ENCODE assay signal across 1 cellular context in the genomic region with DNA sequence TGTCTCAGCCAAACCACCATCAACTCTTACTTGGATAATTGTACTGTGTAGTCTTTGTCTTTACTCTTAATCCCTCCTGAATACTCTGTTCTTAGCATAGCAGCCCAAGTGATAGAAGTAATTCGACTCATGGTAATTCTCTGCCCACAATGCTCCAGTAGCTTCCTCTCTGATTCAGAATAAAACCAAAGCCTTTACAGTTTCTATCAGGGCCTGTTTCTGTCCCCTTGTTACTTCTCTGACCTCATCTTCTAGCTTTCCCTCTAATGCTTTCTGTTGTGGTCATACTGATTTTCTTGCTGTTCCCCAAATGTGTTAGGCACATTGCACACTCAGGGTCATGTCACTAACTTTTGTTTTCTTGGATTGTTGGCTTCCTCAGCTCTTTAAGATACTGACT.
A peak's percentile ranks its signal among the peaks of the same experiment; 100 is the strongest.
TF ChIP-seq lines count a peak whose summit lies in the region.

No MANE protein-coding gene starts in this region.

TF ChIP-seq in GM12878, 131 proteins besides CTCF, POLR2A, EP300 and RAD21 (continued from another document and continues in another):
- TF ChIP-seq SKIL (IDR thresholded peaks at IDR 0.05; ENCODE audit: low read depth, poor library complexity, severe bottlenecking) (no peak), POU2F2 (IDR thresholded peaks at IDR 0.05; ENCODE audit: borderline replicate concordance, low read depth, low read length) (no peak), ZBTB11 (CRISPR knock-in tag; IDR thresholded peaks at IDR 0.05) (no peak), KLF5 (IDR thresholded peaks at IDR 0.05; ENCODE audit: partially characterized antibody) (no peak), RELA (IDR thresholded peaks at IDR 0.05; ENCODE audit: borderline replicate concordance, partially characterized antibody) (no peak), ZBED1 (IDR thresholded peaks at IDR 0.05; ENCODE audit: borderline replicate concordance) (no peak), RCOR1 (conservative IDR thresholded peaks at IDR 0.05; ENCODE audit: low read depth, low read length) (no peak), NR2C1 (IDR thresholded peaks at IDR 0.05) (no peak), BHLHE40 (IDR thresholded peaks at IDR 0.05; ENCODE audit: borderline replicate concordance in 1 of 2, low read depth in 2 of 2, low read length in 1 of 2) (no peak), MTA2 (IDR thresholded peaks at IDR 0.05; ENCODE audit: low read depth) (peak; percentile 41; the same call in 1 of the 2 replicates), E2F8 (IDR thresholded peaks at IDR 0.05; ENCODE audit: low read depth, partially characterized antibody) (no peak), CHD4 (IDR thresholded peaks at IDR 0.05) (no peak), PAX8 (IDR thresholded peaks at IDR 0.05) (no peak), KDM1A (IDR thresholded peaks at IDR 0.05; ENCODE audit: borderline replicate concordance) (no peak), WRNIP1 (IDR thresholded peaks at IDR 0.05; ENCODE audit: borderline replicate concordance, low read depth, low read length) (no peak), FOXM1 (IDR thresholded peaks at IDR 0.05; ENCODE audit: low read depth, low read length) (0 out of 2 replicates have a peak, but pooled peaks have one; percentile 15), SMARCA5 (IDR thresholded peaks at IDR 0.05) (no peak), PAX5 (IDR thresholded peaks at IDR 0.05; ENCODE audit: borderline replicate concordance, low read depth, low read length) (no peak), SIX5 (IDR thresholded peaks at IDR 0.05; ENCODE audit: low read depth, low read length, severe bottlenecking) (no peak), NFYA (IDR thresholded peaks at IDR 0.05; ENCODE audit: borderline replicate concordance, low read depth, low read length) (no peak), CBX5 (IDR thresholded peaks at IDR 0.05; ENCODE audit: low read depth) (peak; percentile 39; the same call in 1 of the 2 replicates), SUPT20H (IDR thresholded peaks at IDR 0.05; ENCODE audit: borderline replicate concordance, control insufficient read depth, low read depth, low read length) (no peak), NBN (IDR thresholded peaks at IDR 0.05) (no peak), RFX5 (IDR thresholded peaks at IDR 0.05; ENCODE audit: low read depth, low read length) (no peak)
- TF ChIP-seq, protein P1, sequence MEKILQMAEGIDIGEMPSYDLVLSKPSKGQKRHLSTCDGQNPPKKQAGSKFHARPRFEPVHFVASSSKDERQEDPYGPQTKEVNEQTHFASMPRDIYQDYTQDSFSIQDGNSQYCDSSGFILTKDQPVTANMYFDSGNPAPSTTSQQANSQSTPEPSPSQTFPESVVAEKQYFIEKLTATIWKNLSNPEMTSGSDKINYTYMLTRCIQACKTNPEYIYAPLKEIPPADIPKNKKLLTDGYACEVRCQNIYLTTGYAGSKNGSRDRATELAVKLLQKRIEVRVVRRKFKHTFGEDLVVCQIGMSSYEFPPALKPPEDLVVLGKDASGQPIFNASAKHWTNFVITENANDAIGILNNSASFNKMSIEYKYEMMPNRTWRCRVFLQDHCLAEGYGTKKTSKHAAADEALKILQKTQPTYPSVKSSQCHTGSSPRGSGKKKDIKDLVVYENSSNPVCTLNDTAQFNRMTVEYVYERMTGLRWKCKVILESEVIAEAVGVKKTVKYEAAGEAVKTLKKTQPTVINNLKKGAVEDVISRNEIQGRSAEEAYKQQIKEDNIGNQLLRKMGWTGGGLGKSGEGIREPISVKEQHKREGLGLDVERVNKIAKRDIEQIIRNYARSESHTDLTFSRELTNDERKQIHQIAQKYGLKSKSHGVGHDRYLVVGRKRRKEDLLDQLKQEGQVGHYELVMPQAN (conservative IDR thresholded peaks at IDR 0.05) = no peak
- TF ChIP-seq, protein P2, sequence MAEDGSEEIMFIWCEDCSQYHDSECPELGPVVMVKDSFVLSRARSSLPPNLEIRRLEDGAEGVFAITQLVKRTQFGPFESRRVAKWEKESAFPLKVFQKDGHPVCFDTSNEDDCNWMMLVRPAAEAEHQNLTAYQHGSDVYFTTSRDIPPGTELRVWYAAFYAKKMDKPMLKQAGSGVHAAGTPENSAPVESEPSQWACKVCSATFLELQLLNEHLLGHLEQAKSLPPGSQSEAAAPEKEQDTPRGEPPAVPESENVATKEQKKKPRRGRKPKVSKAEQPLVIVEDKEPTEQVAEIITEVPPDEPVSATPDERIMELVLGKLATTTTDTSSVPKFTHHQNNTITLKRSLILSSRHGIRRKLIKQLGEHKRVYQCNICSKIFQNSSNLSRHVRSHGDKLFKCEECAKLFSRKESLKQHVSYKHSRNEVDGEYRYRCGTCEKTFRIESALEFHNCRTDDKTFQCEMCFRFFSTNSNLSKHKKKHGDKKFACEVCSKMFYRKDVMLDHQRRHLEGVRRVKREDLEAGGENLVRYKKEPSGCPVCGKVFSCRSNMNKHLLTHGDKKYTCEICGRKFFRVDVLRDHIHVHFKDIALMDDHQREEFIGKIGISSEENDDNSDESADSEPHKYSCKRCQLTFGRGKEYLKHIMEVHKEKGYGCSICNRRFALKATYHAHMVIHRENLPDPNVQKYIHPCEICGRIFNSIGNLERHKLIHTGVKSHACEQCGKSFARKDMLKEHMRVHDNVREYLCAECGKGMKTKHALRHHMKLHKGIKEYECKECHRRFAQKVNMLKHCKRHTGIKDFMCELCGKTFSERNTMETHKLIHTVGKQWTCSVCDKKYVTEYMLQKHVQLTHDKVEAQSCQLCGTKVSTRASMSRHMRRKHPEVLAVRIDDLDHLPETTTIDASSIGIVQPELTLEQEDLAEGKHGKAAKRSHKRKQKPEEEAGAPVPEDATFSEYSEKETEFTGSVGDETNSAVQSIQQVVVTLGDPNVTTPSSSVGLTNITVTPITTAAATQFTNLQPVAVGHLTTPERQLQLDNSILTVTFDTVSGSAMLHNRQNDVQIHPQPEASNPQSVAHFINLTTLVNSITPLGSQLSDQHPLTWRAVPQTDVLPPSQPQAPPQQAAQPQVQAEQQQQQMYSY (CRISPR knock-in tag; IDR thresholded peaks at IDR 0.05) = no peak
- TF ChIP-seq, protein P3, sequence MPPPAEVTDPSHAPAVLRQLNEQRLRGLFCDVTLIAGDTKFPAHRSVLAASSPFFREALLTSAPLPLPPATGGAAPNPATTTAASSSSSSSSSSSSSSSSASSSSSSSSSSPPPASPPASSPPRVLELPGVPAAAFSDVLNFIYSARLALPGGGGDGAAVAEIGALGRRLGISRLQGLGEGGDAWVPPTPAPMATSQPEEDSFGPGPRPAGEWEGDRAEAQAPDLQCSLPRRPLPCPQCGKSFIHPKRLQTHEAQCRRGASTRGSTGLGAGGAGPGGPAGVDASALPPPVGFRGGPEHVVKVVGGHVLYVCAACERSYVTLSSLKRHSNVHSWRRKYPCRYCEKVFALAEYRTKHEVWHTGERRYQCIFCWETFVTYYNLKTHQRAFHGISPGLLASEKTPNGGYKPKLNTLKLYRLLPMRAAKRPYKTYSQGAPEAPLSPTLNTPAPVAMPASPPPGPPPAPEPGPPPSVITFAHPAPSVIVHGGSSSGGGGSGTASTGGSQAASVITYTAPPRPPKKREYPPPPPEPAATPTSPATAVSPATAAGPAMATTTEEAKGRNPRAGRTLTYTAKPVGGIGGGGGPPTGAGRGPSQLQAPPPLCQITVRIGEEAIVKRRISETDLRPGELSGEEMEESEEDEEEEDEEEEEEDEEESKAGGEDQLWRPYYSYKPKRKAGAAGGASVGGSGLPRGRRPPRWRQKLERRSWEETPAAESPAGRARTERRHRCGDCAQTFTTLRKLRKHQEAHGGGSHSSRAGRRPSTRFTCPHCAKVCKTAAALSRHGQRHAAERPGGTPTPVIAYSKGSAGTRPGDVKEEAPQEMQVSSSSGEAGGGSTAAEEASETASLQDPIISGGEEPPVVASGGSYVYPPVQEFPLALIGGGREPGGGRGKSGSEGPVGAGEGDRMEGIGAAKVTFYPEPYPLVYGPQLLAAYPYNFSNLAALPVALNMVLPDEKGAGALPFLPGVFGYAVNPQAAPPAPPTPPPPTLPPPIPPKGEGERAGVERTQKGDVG (CRISPR knock-in tag; IDR thresholded peaks at IDR 0.05) = no peak
- TF ChIP-seq, protein P4, sequence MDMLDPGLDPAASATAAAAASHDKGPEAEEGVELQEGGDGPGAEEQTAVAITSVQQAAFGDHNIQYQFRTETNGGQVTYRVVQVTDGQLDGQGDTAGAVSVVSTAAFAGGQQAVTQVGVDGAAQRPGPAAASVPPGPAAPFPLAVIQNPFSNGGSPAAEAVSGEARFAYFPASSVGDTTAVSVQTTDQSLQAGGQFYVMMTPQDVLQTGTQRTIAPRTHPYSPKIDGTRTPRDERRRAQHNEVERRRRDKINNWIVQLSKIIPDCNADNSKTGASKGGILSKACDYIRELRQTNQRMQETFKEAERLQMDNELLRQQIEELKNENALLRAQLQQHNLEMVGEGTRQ (IDR thresholded peaks at IDR 0.05; ENCODE audit: borderline replicate concordance, low read depth, low read length) = no peak
- TF ChIP-seq, protein P5, sequence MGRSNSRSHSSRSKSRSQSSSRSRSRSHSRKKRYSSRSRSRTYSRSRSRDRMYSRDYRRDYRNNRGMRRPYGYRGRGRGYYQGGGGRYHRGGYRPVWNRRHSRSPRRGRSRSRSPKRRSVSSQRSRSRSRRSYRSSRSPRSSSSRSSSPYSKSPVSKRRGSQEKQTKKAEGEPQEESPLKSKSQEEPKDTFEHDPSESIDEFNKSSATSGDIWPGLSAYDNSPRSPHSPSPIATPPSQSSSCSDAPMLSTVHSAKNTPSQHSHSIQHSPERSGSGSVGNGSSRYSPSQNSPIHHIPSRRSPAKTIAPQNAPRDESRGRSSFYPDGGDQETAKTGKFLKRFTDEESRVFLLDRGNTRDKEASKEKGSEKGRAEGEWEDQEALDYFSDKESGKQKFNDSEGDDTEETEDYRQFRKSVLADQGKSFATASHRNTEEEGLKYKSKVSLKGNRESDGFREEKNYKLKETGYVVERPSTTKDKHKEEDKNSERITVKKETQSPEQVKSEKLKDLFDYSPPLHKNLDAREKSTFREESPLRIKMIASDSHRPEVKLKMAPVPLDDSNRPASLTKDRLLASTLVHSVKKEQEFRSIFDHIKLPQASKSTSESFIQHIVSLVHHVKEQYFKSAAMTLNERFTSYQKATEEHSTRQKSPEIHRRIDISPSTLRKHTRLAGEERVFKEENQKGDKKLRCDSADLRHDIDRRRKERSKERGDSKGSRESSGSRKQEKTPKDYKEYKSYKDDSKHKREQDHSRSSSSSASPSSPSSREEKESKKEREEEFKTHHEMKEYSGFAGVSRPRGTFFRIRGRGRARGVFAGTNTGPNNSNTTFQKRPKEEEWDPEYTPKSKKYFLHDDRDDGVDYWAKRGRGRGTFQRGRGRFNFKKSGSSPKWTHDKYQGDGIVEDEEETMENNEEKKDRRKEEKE (IDR thresholded peaks at IDR 0.05) = no peak
- TF ChIP-seq, protein P6, sequence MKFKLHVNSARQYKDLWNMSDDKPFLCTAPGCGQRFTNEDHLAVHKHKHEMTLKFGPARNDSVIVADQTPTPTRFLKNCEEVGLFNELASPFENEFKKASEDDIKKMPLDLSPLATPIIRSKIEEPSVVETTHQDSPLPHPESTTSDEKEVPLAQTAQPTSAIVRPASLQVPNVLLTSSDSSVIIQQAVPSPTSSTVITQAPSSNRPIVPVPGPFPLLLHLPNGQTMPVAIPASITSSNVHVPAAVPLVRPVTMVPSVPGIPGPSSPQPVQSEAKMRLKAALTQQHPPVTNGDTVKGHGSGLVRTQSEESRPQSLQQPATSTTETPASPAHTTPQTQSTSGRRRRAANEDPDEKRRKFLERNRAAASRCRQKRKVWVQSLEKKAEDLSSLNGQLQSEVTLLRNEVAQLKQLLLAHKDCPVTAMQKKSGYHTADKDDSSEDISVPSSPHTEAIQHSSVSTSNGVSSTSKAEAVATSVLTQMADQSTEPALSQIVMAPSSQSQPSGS (IDR thresholded peaks at IDR 0.05; ENCODE audit: low read length) = peak; percentile 80
